1 cellular context compared by ENCODE assay signal in genomic region chr12:12722351-12723146, GRCh38.
TF ChIP-seq lines count a peak whose summit lies in the region.

No MANE protein-coding gene starts in this region.

TF ChIP-seq in K562, 482 proteins besides CTCF, POLR2A, EP300 and RAD21:
- TF ChIP-seq CLOCK (CRISPR knock-in tag; IDR thresholded peaks at IDR 0.05; ENCODE audit: borderline replicate concordance) = no peak
- TF ChIP-seq FOXA1 (IDR thresholded peaks at IDR 0.05; ENCODE audit: borderline replicate concordance) = no peak
- no peak for TF ChIP-seq NR4A1 (CRISPR knock-in tag; IDR thresholded peaks at IDR 0.05)
- TF ChIP-seq NR4A1 (tag; IDR thresholded peaks at IDR 0.05) = no peak
- 0 out of 2 replicates have a peak, but pooled peaks have one; percentile 10 for TF ChIP-seq EP400 (IDR thresholded peaks at IDR 0.05)
- no peak for TF ChIP-seq KDM4B (IDR thresholded peaks at IDR 0.05; ENCODE audit: borderline replicate concordance in 2 of 2, low read depth in 1 of 2)
- TF ChIP-seq NELFE (IDR thresholded peaks at IDR 0.05; ENCODE audit: insufficient read depth, insufficient read length) = no peak
- peak in 1 of 2 experiments; percentile 59; a peak in 3 of 4 replicates for TF ChIP-seq MLLT1 (IDR thresholded peaks at IDR 0.05)
